In genomic region chr6:144343736-144344428, GRCh38 we compare ENCODE assay signal across 8 cellular contexts. TPM values are rescaled to one million over a fixed set of nuclear protein-coding genes. Genes with fewer than 3 reads are reported as not detected.
DNase-seq lines count a peak whose midpoint lies in the region; ATAC-seq, FAIRE-seq and TF ChIP-seq lines count a peak whose summit lies in the region.

No MANE protein-coding gene starts in this region.

- H3K4me3 ChIP-seq in osteoblast (ENCODE audit: insufficient read depth, low read length): no peak overlapping the region

- peak overlapping the region; percentile 30 for H3K27ac ChIP-seq in osteoblast (ENCODE audit: low read depth, low read length)

- no peak for TF ChIP-seq CTCF in osteoblast (IDR thresholded peaks at IDR 0.05; ENCODE audit: extremely low read depth, low read depth, low read length)

- H2AFZ ChIP-seq in osteoblast (ENCODE audit: low read length): no peak overlapping the region

- H3K4me1 ChIP-seq in osteoblast (ENCODE audit: insufficient read depth, low read length): peaks cover 20% of the 10 kb centered on the region

- ATAC-seq in HG02588 (IDR thresholded peaks at IDR 0.05; ENCODE audit: unreplicated experiment): peak; percentile 35

- peaks cover 87% of the 10 kb centered on the region for H3K79me2 ChIP-seq in osteoblast (ENCODE audit: insufficient read depth, low read length)

- DNase-seq in GM18507 (ENCODE audit: extremely low spot score, insufficient read length, low read depth): no peak
- DNase-seq in NAMALWA (ENCODE audit: low spot score): peak; percentile 66
- DNase-seq in central memory CD4-positive, alpha-beta T cell: peak; percentile 81
- DNase-seq in osteoblast (ENCODE audit: insufficient read length, low spot score, missing footprints): no peak
- DNase-seq in DMS79 treated with DMSO at 0.1 percent for 48 hours (lab: John Stamatoyannopoulos, UW): no peak
- no peak for DNase-seq in H54 (ENCODE audit: insufficient read length, low spot score)
- DNase-seq in D341Med (ENCODE audit: low spot score): no peak

- no peaks in the 10 kb centered on the region for H3K9me3 ChIP-seq in osteoblast (ENCODE audit: low read depth, low read length)

- no peak for TF ChIP-seq POLR2A in H54 (IDR thresholded peaks at IDR 0.05; ENCODE audit: low read depth, low read length)

- peak overlapping the region; percentile 20 for H3K4me2 ChIP-seq in osteoblast (ENCODE audit: insufficient read depth, low read length)

- H4K20me1 ChIP-seq in osteoblast (ENCODE audit: insufficient read depth, low read length): peaks cover 5% of the 10 kb centered on the region

- H3K36me3 ChIP-seq in osteoblast (ENCODE audit: insufficient read depth, low read length): no peaks in the 10 kb centered on the region

- FAIRE-seq in GM18507 (lab: Jason Lieb, UNC): peak; percentile 80
- FAIRE-seq in H54 (lab: Jason Lieb, UNC): no peak

- H3K27me3 ChIP-seq in osteoblast (ENCODE audit: insufficient read depth, low read length): no peaks in the 10 kb centered on the region

RNA-seq across cellular contexts. Expression of gene UTRN, which starts 58.7 kb away (rescaled TPM):
- 235 and 242 TPM in 2 replicates for total RNA-seq in osteoblast

Comparison
In these comparisons a context has a peak if more than half of its experiments do, and no peak if none do; other contexts are left out.
1. DNase-seq: peak in NAMALWA (single experiment) and central memory CD4-positive, alpha-beta T cell (single experiment); none in GM18507 (single experiment), osteoblast (single experiment), DMS79 treated with DMSO at 0.1 percent for 48 hours (single experiment), H54 (single experiment) and D341Med (single experiment).